ENCODE assay signal across 18 cellular contexts in the genomic region with DNA sequence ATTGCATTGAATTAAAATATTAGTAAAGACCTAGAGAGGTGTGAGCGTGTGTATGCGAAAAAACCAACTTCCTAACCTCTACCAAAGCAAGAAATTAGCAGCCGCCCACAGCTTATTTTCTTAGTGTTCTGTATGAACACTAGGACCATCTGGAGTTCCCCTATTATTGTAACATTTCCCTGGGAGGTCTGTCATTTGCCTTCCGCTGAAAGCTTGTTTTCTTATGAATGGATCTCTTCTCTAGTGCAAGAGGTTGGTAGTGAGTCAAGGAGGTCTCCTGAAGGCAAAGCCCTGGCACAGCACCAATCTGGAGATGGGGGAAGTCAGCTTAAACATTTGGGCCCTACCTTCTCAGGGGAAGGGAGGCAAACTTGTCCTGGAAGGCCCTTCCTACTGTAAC. TPM values are rescaled to one million over a fixed set of nuclear protein-coding genes. Genes with fewer than 3 reads are reported as not detected.
DNase-seq lines count a peak whose midpoint lies in the region; ATAC-seq and TF ChIP-seq lines count a peak whose summit lies in the region.
"Had no signal": no experiment of that assay in that cellular context is flagged by ENCODE, and none has a peak within 500 bp of the region (broad histone marks: within the 10 kb centered on the region; RNA-seq: fewer than 3 reads in every experiment).

No MANE protein-coding gene starts in this region.

- peaks cover 46% of the 10 kb centered on the region for H3K36me3 Mint-ChIP-seq in activated naive CD8-positive, alpha-beta T cell

- no peaks in the 10 kb centered on the region for H3K27me3 ChIP-seq in thyroid gland
- peaks cover 48% of the 10 kb centered on the region for H3K27me3 ChIP-seq in osteoblast (ENCODE audit: insufficient read depth, low read length)
- H3K27me3 ChIP-seq: BLaER1 treated with 17β-estradiol and CSF1 and Interleukin-3, amounts not matched to agents 10 nM and 100 nM; brain microvascular endothelial cell had no signal

- H3K9me3 Mint-ChIP-seq in activated naive CD8-positive, alpha-beta T cell (ENCODE audit: low read depth) = no peaks in the 10 kb centered on the region

- H3K79me2 ChIP-seq in osteoblast (ENCODE audit: insufficient read depth, low read length) = no peaks in the 10 kb centered on the region
- H3K79me2 ChIP-seq: parathyroid adenoma had no signal

- TF ChIP-seq CTCF in thyroid gland (IDR thresholded peaks at IDR 0.05) (no peak), osteoblast (IDR thresholded peaks at IDR 0.05; ENCODE audit: extremely low read depth, low read depth, low read length) (no peak)

- H3K4me1 ChIP-seq in thyroid gland (peaks cover 6 to 22% of the 10 kb centered on the region in 2 donors), osteoblast (ENCODE audit: insufficient read depth, low read length) (no peaks in the 10 kb centered on the region)
- H3K4me1 ChIP-seq: parathyroid adenoma had no signal

- peak; percentile 17 for DNase-seq in stimulated activated naive CD4-positive, alpha-beta T cell treated with Interleukin-2 at 50 U/mL for 16 hours (lab: John Stamatoyannopoulos, UW)
- no peak for DNase-seq in stimulated activated naive CD4-positive, alpha-beta T cell (lab: John Stamatoyannopoulos, UW)
- DNase-seq in NCI-H526 (lab: John Stamatoyannopoulos, UW) (peak; percentile 38 to 57), thyroid gland (peak; percentile 63 to 65), osteoblast (ENCODE audit: insufficient read length, low spot score, missing footprints) (no peak), T1000 (lab: John Stamatoyannopoulos, UW) (no peak)
- DNase-seq: activated effector memory CD4-positive, alpha-beta T cell treated with Interleukin-2 at 50 U/mL for 16 hours; brain microvascular endothelial cell; hypothalamus; Karpas-422; PC-9; substantia nigra; WERI-Rb-1 had no signal

- peaks cover 85% of the 10 kb centered on the region for H3K4me1 Mint-ChIP-seq in activated naive CD8-positive, alpha-beta T cell (ENCODE audit: low read depth)

- H3K27ac ChIP-seq in thyroid gland = peak overlapping the region; percentile 9 to 31 (median 21)
- no peak overlapping the region for H3K27ac ChIP-seq in osteoblast (ENCODE audit: low read depth, low read length)
- H3K27ac ChIP-seq: BLaER1 treated with 17β-estradiol and CSF1 and Interleukin-3, amounts not matched to agents 10 nM and 100 nM; brain microvascular endothelial cell; parathyroid adenoma; PC-9; skin epidermis; WERI-Rb-1 had no signal

- H3K4me3 ChIP-seq in thyroid gland (replicated peaks in 1 of 3) (no peak overlapping the region), osteoblast (ENCODE audit: insufficient read depth, low read length) (no peak overlapping the region)
- H3K4me3 ChIP-seq: BLaER1 treated with 17β-estradiol and CSF1 and Interleukin-3, amounts not matched to agents 10 nM and 100 nM; PC-9; skin epidermis had no signal

- no peak for TF ChIP-seq POLR2A in thyroid gland (IDR thresholded peaks at IDR 0.05)

- H3K4me3 Mint-ChIP-seq in activated naive CD8-positive, alpha-beta T cell = peak overlapping the region; percentile 56

- intact Hi-C loops in thyroid gland (cut with DNase I) = no loop called here

- WGBS in thyroid gland, 2 donors = 42 to 44% methylated on average over 4 of the region's 4 CpGs

- H3K27ac Mint-ChIP-seq in activated naive CD8-positive, alpha-beta T cell = peak overlapping the region; percentile 81

- H2AFZ ChIP-seq in osteoblast (ENCODE audit: low read length) = no peak overlapping the region
- H2AFZ ChIP-seq: parathyroid adenoma, PC-9 had no signal

- no peaks in the 10 kb centered on the region for H3K27me3 Mint-ChIP-seq in activated naive CD8-positive, alpha-beta T cell

- H3K4me2 ChIP-seq in osteoblast (ENCODE audit: insufficient read depth, low read length) = no peak overlapping the region
- H3K4me2 ChIP-seq: PC-9 had no signal

- no peaks in the 10 kb centered on the region for H4K20me1 ChIP-seq in osteoblast (ENCODE audit: insufficient read depth, low read length)
- H4K20me1 ChIP-seq: BLaER1 treated with 17β-estradiol and CSF1 and Interleukin-3, amounts not matched to agents 10 nM and 100 nM had no signal

- no peak for ATAC-seq in HG03025 (IDR thresholded peaks at IDR 0.05; ENCODE audit: low FRiP score, unreplicated experiment)

- no peaks in the 10 kb centered on the region for H3K9me3 ChIP-seq in thyroid gland
- H3K9me3 ChIP-seq in osteoblast (ENCODE audit: low read depth, low read length) = no peaks in the 10 kb centered on the region
- H3K9me3 ChIP-seq: BLaER1 treated with 17β-estradiol and CSF1 and Interleukin-3, amounts not matched to agents 10 nM and 100 nM had no signal

- H3K36me3 ChIP-seq in thyroid gland (no peaks in the 10 kb centered on the region), osteoblast (ENCODE audit: insufficient read depth, low read length) (no peaks in the 10 kb centered on the region)
- H3K36me3 ChIP-seq: BLaER1 treated with 17β-estradiol and CSF1 and Interleukin-3, amounts not matched to agents 10 nM and 100 nM; brain microvascular endothelial cell; WERI-Rb-1 had no signal

RNA-seq across cellular contexts. Expression of gene TNFSF8, which starts 10.8 kb away (rescaled TPM):
- total RNA-seq in thyroid gland (1 to 10 TPM; 1.3 to 4.2 (median 2.1) TPM), osteoblast (not detected in 2 replicates)
- total RNA-seq: PC-9 had no signal

Comparison
In these comparisons a context has a peak if more than half of its experiments do, and no peak if none do; other contexts are left out.
1. DNase-seq: peak in stimulated activated naive CD4-positive, alpha-beta T cell treated with Interleukin-2 at 50 U/mL for 16 hours (single experiment), NCI-H526 (2 of 2) and thyroid gland (2 of 2); none in stimulated activated naive CD4-positive, alpha-beta T cell (0 of 6), osteoblast (single experiment) and T1000 (single experiment).